Comparison of ENCODE assay signal across 16 cellular contexts in genomic region chr12:100545092-100545491, GRCh38. TPM values are rescaled to one million over a fixed set of nuclear protein-coding genes. Genes with fewer than 3 reads are reported as not detected.
DNase-seq lines count a peak whose midpoint lies in the region; ATAC-seq, FAIRE-seq and TF ChIP-seq lines count a peak whose summit lies in the region.
"Had no signal": no experiment of that assay in that cellular context is flagged by ENCODE, and none has a peak within 500 bp of the region (broad histone marks: within the 10 kb centered on the region; RNA-seq: fewer than 3 reads in every experiment).

No MANE protein-coding gene starts in this region.

- H3K4me3 Mint-ChIP-seq in astrocyte (ENCODE audit: unreplicated experiment), result no peak overlapping the region
- H3K4me3 Mint-ChIP-seq in activated naive CD4-positive, alpha-beta T cell treated with anti-CD3 and anti-CD28 coated beads, Interleukin-2, amount 10 ng/mL, durations not matched to agents 7 days and 5 days, result no peak overlapping the region
- H3K4me3 Mint-ChIP-seq: CD8-positive, alpha-beta memory T cell had no signal

- H3K4me1 ChIP-seq in astrocyte (ENCODE audit: insufficient read depth, low read length), result no peaks in the 10 kb centered on the region
- no peaks in the 10 kb centered on the region for H3K4me1 ChIP-seq in gastrocnemius medialis
- H3K4me1 ChIP-seq: BE2C had no signal

- no peaks in the 10 kb centered on the region for H3K9me3 Mint-ChIP-seq in astrocyte (ENCODE audit: unreplicated experiment)
- no peaks in the 10 kb centered on the region for H3K9me3 Mint-ChIP-seq in activated naive CD4-positive, alpha-beta T cell treated with anti-CD3 and anti-CD28 coated beads, Interleukin-2, amount 10 ng/mL, durations not matched to agents 7 days and 5 days
- H3K9me3 Mint-ChIP-seq: CD8-positive, alpha-beta memory T cell had no signal

- intact Hi-C loops in gastrocnemius medialis (cut with DNase I; ENCODE audit: low total_unique reads), result no loop called here

- H3K36me3 Mint-ChIP-seq in astrocyte (ENCODE audit: low read depth, unreplicated experiment), result no peaks in the 10 kb centered on the region
- no peaks in the 10 kb centered on the region for H3K36me3 Mint-ChIP-seq in activated naive CD4-positive, alpha-beta T cell treated with anti-CD3 and anti-CD28 coated beads, Interleukin-2, amount 10 ng/mL, durations not matched to agents 7 days and 5 days
- H3K36me3 Mint-ChIP-seq: CD8-positive, alpha-beta memory T cell had no signal

- peaks cover 4% of the 10 kb centered on the region for H3K27me3 Mint-ChIP-seq in astrocyte (ENCODE audit: low read depth, unreplicated experiment)
- H3K27me3 Mint-ChIP-seq in activated naive CD4-positive, alpha-beta T cell treated with anti-CD3 and anti-CD28 coated beads, Interleukin-2, amount 10 ng/mL, durations not matched to agents 7 days and 5 days, result no peaks in the 10 kb centered on the region

- H3K27ac ChIP-seq in astrocyte (ENCODE audit: low read depth, low read length) (no peak overlapping the region), gastrocnemius medialis (no peak overlapping the region), WERI-Rb-1 (no peak overlapping the region)

- no peak overlapping the region for H3K27ac Mint-ChIP-seq in astrocyte (ENCODE audit: unreplicated experiment)
- H3K27ac Mint-ChIP-seq in activated naive CD4-positive, alpha-beta T cell treated with anti-CD3 and anti-CD28 coated beads, Interleukin-2, amount 10 ng/mL, durations not matched to agents 7 days and 5 days, result no peak overlapping the region

- CTCF ChIA-PET in activated naive CD4-positive, alpha-beta T cell treated with anti-CD3 and anti-CD28 coated beads, Interleukin-2, amount 10 ng/mL, durations not matched to agents 7 days and 5 days (lab: Charles Lee), result no interaction called here

- no peak overlapping the region for H2AFZ ChIP-seq in astrocyte (ENCODE audit: low read depth, low read length)

- H3K4me1 Mint-ChIP-seq in astrocyte (ENCODE audit: low read depth, unreplicated experiment), result no peaks in the 10 kb centered on the region
- no peaks in the 10 kb centered on the region for H3K4me1 Mint-ChIP-seq in activated naive CD4-positive, alpha-beta T cell treated with anti-CD3 and anti-CD28 coated beads, Interleukin-2, amount 10 ng/mL, durations not matched to agents 7 days and 5 days
- H3K4me1 Mint-ChIP-seq: CD8-positive, alpha-beta memory T cell had no signal

- H3K36me3 ChIP-seq in astrocyte (ENCODE audit: insufficient read depth, low read length), result no peaks in the 10 kb centered on the region
- H3K36me3 ChIP-seq in gastrocnemius medialis, result no peaks in the 10 kb centered on the region
- no peaks in the 10 kb centered on the region for H3K36me3 ChIP-seq in WERI-Rb-1
- H3K36me3 ChIP-seq: BE2C had no signal

- no peak overlapping the region for H3K9ac ChIP-seq in astrocyte (ENCODE audit: low read length)

- peak; percentile 31 for DNase-seq in AG09309 (ENCODE audit: low read depth)
- peak; percentile 59 for DNase-seq in HCEC 1CT
- peak; percentile 3 for DNase-seq in astrocyte (ENCODE audit: low read depth)
- DNase-seq in iris pigment epithelial cell (ENCODE audit: low read depth), result peak; percentile 38
- DNase-seq in gastrocnemius medialis, result no peak
- no peak for DNase-seq in activated naive CD4-positive, alpha-beta T cell treated with anti-CD3 and anti-CD28 coated beads, Interleukin-2, amount 10 ng/mL, durations not matched to agents 7 days and 5 days
- DNase-seq in WERI-Rb-1, result no peak
- DNase-seq: BE2C; CD8-positive, alpha-beta memory T cell; KBM-7; NCI-H1105; NCI-H187; NCI-H2171; NCI-H82 had no signal

- FAIRE-seq in astrocyte (lab: Jason Lieb, UNC), result no peak
- FAIRE-seq: RCC 7860 had no signal

- H3K27me3 ChIP-seq in astrocyte (ENCODE audit: insufficient read depth, low read length) (peaks cover 2% of the 10 kb centered on the region), gastrocnemius medialis (no peaks in the 10 kb centered on the region), WERI-Rb-1 (ENCODE audit: insufficient read depth, low read depth, severe bottlenecking) (no peaks in the 10 kb centered on the region)
- H3K27me3 ChIP-seq: BE2C had no signal

- ATAC-seq in HG02840 (IDR thresholded peaks at IDR 0.05; ENCODE audit: low FRiP score, unreplicated experiment), result no peak
- no peak for ATAC-seq in gastrocnemius medialis

- TF ChIP-seq POLR2A in gastrocnemius medialis (IDR thresholded peaks at IDR 0.05), result no peak

- H3K79me2 ChIP-seq in astrocyte (ENCODE audit: insufficient read depth, low read length), result no peaks in the 10 kb centered on the region

- H4K20me1 ChIP-seq in astrocyte (ENCODE audit: insufficient read depth, low read length), result no peaks in the 10 kb centered on the region

- H3K4me3 ChIP-seq in AG09309 (ENCODE audit: control insufficient read depth, low read depth, low read length), result no peak overlapping the region
- no peak overlapping the region for H3K4me3 ChIP-seq in astrocyte (ENCODE audit: insufficient read depth, low read depth, low read length)
- H3K4me3 ChIP-seq in gastrocnemius medialis, result no peak overlapping the region
- H3K4me3 ChIP-seq in WERI-Rb-1 (ENCODE audit: low read depth, low read length), result no peak overlapping the region

- in situ Hi-C loops in gastrocnemius medialis (cut with MboI; ENCODE audit: low sequenced_read_pairs in 4 of 4), result no loop called here

- TF ChIP-seq CTCF in AG09309 (IDR thresholded peaks at IDR 0.05; ENCODE audit: control insufficient read depth, insufficient read depth, low read depth, low read length, missing control alignments) (no peak), astrocyte (IDR thresholded peaks at IDR 0.05; ENCODE audit: insufficient read depth, low read depth, low read length) (no peak), gastrocnemius medialis (IDR thresholded peaks at IDR 0.05 in 4 of 5, conservative IDR thresholded peaks at IDR 0.05 in 1 of 5) (no peak), WERI-Rb-1 (IDR thresholded peaks at IDR 0.05; ENCODE audit: low read depth, low read length) (no peak)

- no peaks in the 10 kb centered on the region for H3K9me3 ChIP-seq in astrocyte (ENCODE audit: insufficient read depth, low read depth, low read length)
- no peaks in the 10 kb centered on the region for H3K9me3 ChIP-seq in gastrocnemius medialis
- no peaks in the 10 kb centered on the region for H3K9me3 ChIP-seq in WERI-Rb-1 (ENCODE audit: severe bottlenecking)
- H3K9me3 ChIP-seq: BE2C had no signal

- no peak overlapping the region for H3K4me2 ChIP-seq in astrocyte (ENCODE audit: low read length)

RNA-seq across cellular contexts. Expression of gene GAS2L3, which starts 28.4 kb away (rescaled TPM):
- total RNA-seq in astrocyte (3.4 and 5.2 TPM in 2 replicates), gastrocnemius medialis (1 to 10 TPM in 1 of 4 donors, under 1 TPM in 3; 0.12 to 3.8 (median 0.51) TPM)

Comparison
In these comparisons a context has a peak if more than half of its experiments do, and no peak if none do; other contexts are left out.
1. DNase-seq: peak in AG09309 (single experiment), HCEC 1CT (single experiment), astrocyte (single experiment) and iris pigment epithelial cell (single experiment); none in gastrocnemius medialis (0 of 2), activated naive CD4-positive, alpha-beta T cell treated with anti-CD3 and anti-CD28 coated beads, Interleukin-2, amount 10 ng/mL, durations not matched to agents 7 days and 5 days (single experiment) and WERI-Rb-1 (single experiment).